Comparison of ENCODE assay signal across 9 cellular contexts in genomic region chr1:93661829-93662474, GRCh38. TPM values are rescaled to one million over a fixed set of nuclear protein-coding genes. Genes with fewer than 3 reads are reported as not detected.
DNase-seq lines count a peak whose midpoint lies in the region; ATAC-seq, FAIRE-seq and TF ChIP-seq lines count a peak whose summit lies in the region.
"Had no signal": no experiment of that assay in that cellular context is flagged by ENCODE, and none has a peak within 500 bp of the region (broad histone marks: within the 10 kb centered on the region; RNA-seq: fewer than 3 reads in every experiment).

No MANE protein-coding gene starts in this region.

- DNase-seq in dedifferentiated amniotic fluid mesenchymal stem cell (ENCODE audit: extremely low spot score), result peak; percentile 79
- DNase-seq in osteoblast (ENCODE audit: insufficient read length, low spot score, missing footprints), result peak; percentile 73
- no peak for DNase-seq in naive thymus-derived CD4-positive, alpha-beta T cell
- DNase-seq in Ammon's horn (ENCODE audit: low spot score), result no peak
- DNase-seq in occipital lobe (lab: John Stamatoyannopoulos, UW), result no peak
- DNase-seq in left cardiac atrium, result no peak

- H3K4me1 Mint-ChIP-seq in naive thymus-derived CD4-positive, alpha-beta T cell, result peaks cover 0 to 2% (median 0%) of the 10 kb centered on the region in 7 donors

- POLR2A ChIA-PET in naive thymus-derived CD4-positive, alpha-beta T cell (lab: Charles Lee), result interaction anchor here (0.9 kb wide), 1 partner anchor 10 kb away, joined by 4 read pairs; no protein-coding TSS in a partner anchor

- H3K4me3 ChIP-seq in HUES6 (ENCODE audit: low read depth, low read length), result no peak overlapping the region
- H3K4me3 ChIP-seq in osteoblast (ENCODE audit: insufficient read depth, low read length), result peak overlapping the region; percentile 31
- H3K4me3 ChIP-seq in naive thymus-derived CD4-positive, alpha-beta T cell (ENCODE audit: low read length), result no peak overlapping the region

- H3K4me1 ChIP-seq in HUES6 (ENCODE audit: control insufficient read depth, insufficient read depth, low read length), result peaks cover 50% of the 10 kb centered on the region
- peaks cover 61% of the 10 kb centered on the region for H3K4me1 ChIP-seq in osteoblast (ENCODE audit: insufficient read depth, low read length)
- no peaks in the 10 kb centered on the region for H3K4me1 ChIP-seq in naive thymus-derived CD4-positive, alpha-beta T cell (ENCODE audit: control insufficient read depth in 2 of 2, insufficient read depth in 2 of 2, low read length in 2 of 2)

- peak overlapping the region; percentile 28 for H3K9ac ChIP-seq in HUES6 (ENCODE audit: low read length)

- H3K27me3 Mint-ChIP-seq in naive thymus-derived CD4-positive, alpha-beta T cell, result peaks cover 0 to 8% (median 5%) of the 10 kb centered on the region in 5 donors
- H3K27me3 Mint-ChIP-seq: IgD-negative memory B cell had no signal

- H3K9me3 Mint-ChIP-seq in naive thymus-derived CD4-positive, alpha-beta T cell, result peaks cover 0 to under 1% (median 0%) of the 10 kb centered on the region in 11 donors
- H3K9me3 Mint-ChIP-seq: IgD-negative memory B cell had no signal

- TF ChIP-seq CTCF in osteoblast (IDR thresholded peaks at IDR 0.05; ENCODE audit: extremely low read depth, low read depth, low read length), result no peak

- H3K27me3 ChIP-seq in HUES6 (ENCODE audit: control insufficient read depth, insufficient read depth, low read length), result no peaks in the 10 kb centered on the region
- H3K27me3 ChIP-seq in osteoblast (ENCODE audit: insufficient read depth, low read length), result no peaks in the 10 kb centered on the region
- no peaks in the 10 kb centered on the region for H3K27me3 ChIP-seq in naive thymus-derived CD4-positive, alpha-beta T cell (ENCODE audit: control insufficient read depth in 2 of 2, insufficient read depth in 2 of 2, low read length in 2 of 2)

- H4K20me1 ChIP-seq in osteoblast (ENCODE audit: insufficient read depth, low read length), result peaks cover 15% of the 10 kb centered on the region

- H3K4me3 Mint-ChIP-seq in naive thymus-derived CD4-positive, alpha-beta T cell, result no peak overlapping the region

- intact Hi-C loops in naive thymus-derived CD4-positive, alpha-beta T cell (cut with micrococcal nuclease), result no loop called here
- intact Hi-C loops in left cardiac atrium (cut with DNase I), result loop anchor here in 1 of 2 donors (2.0 kb wide), 1 partner anchor 19 kb away; the partner anchor contains the start of gene BCAR3

- H3K36me3 ChIP-seq in HUES6 (ENCODE audit: control insufficient read depth, insufficient read depth, low read length), result peaks cover 25% of the 10 kb centered on the region; the same call in 1 of the 2 replicates
- H3K36me3 ChIP-seq in osteoblast (ENCODE audit: insufficient read depth, low read length), result peaks cover 23% of the 10 kb centered on the region
- no peaks in the 10 kb centered on the region for H3K36me3 ChIP-seq in naive thymus-derived CD4-positive, alpha-beta T cell (ENCODE audit: control insufficient read depth in 2 of 3, insufficient read depth in 3 of 3, low read length in 3 of 3)

- H3K36me3 Mint-ChIP-seq in naive thymus-derived CD4-positive, alpha-beta T cell, result no peaks in the 10 kb centered on the region
- H3K36me3 Mint-ChIP-seq: IgD-negative memory B cell had no signal

- CTCF ChIA-PET in naive thymus-derived CD4-positive, alpha-beta T cell (lab: Charles Lee), result no interaction called here

- ATAC-seq in naive thymus-derived CD4-positive, alpha-beta T cell, result no peak
- ATAC-seq in left cardiac atrium, result no peak

- no peak overlapping the region for H3K27ac Mint-ChIP-seq in naive thymus-derived CD4-positive, alpha-beta T cell

- peak overlapping the region; percentile 84 for H3K4me2 ChIP-seq in osteoblast (ENCODE audit: insufficient read depth, low read length)

- H3K9me3 ChIP-seq in HUES6 (ENCODE audit: control insufficient read depth, insufficient read depth, low read depth, low read length) (no peaks in the 10 kb centered on the region), osteoblast (ENCODE audit: low read depth, low read length) (no peaks in the 10 kb centered on the region)
- H3K9me3 ChIP-seq in naive thymus-derived CD4-positive, alpha-beta T cell (ENCODE audit: control insufficient read depth in 2 of 3, low read length in 3 of 3), result no peaks in the 10 kb centered on the region

- FAIRE-seq in G401.6 (lab: Jason Lieb, UNC), result peak; percentile 89

- H3K79me2 ChIP-seq in osteoblast (ENCODE audit: insufficient read depth, low read length), result peaks cover 73% of the 10 kb centered on the region

- H3K27ac ChIP-seq in HUES6 (ENCODE audit: low read depth, low read length) (peak overlapping the region; percentile 65; the same call in 1 of the 2 replicates), osteoblast (ENCODE audit: low read depth, low read length) (peak overlapping the region; percentile 92)
- H3K27ac ChIP-seq in naive thymus-derived CD4-positive, alpha-beta T cell (ENCODE audit: low read depth, low read length), result no peak overlapping the region

- H2AFZ ChIP-seq in osteoblast (ENCODE audit: low read length), result peak overlapping the region; percentile 48

RNA-seq across cellular contexts. Expression of gene BCAR3, which starts 19.7 kb away (rescaled TPM):
- total RNA-seq in osteoblast (34.0 and 37.1 TPM in 2 replicates), occipital lobe (5.9 TPM), left cardiac atrium (10 to 100 TPM; 12.4 to 17.5 TPM)
- total RNA-seq in naive thymus-derived CD4-positive, alpha-beta T cell, result 1 to 10 TPM in 1 of 5 experiments, under 1 TPM in 4; 0.75 to 1.7 (median 0.85) TPM
- polyA plus RNA-seq in naive thymus-derived CD4-positive, alpha-beta T cell, result under 1 TPM; 0.22 to 0.31 TPM

Comparison
In these comparisons a context has a peak if more than half of its experiments do, and no peak if none do; other contexts are left out.
1. DNase-seq: peak in dedifferentiated amniotic fluid mesenchymal stem cell (single experiment) and osteoblast (single experiment); none in naive thymus-derived CD4-positive, alpha-beta T cell (0 of 9), Ammon's horn (single experiment), occipital lobe (single experiment) and left cardiac atrium (single experiment).